Comparison of ENCODE assay signal across 13 cellular contexts in the genomic region with DNA sequence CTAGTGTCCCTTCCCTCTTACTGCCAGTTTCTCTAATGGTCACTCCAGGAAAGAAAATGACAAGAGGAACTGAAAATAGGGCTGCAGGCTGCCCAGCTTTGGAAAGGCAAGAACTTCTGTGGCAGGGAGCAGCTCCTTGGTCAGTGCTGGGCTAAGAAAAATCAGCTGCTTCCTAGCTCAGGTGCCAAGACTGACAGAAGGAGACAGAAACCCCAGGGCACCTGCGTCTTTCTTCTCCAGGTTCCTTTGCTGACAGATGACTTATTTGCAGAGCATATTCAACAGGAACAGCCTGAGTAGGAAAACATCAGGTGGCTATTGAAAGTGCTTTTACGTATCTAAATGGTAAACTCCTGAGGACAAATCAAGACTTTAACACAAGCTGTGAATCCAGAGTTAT. TPM values are rescaled to one million over a fixed set of nuclear protein-coding genes. Genes with fewer than 3 reads are reported as not detected.
DNase-seq lines count a peak whose midpoint lies in the region; ATAC-seq and TF ChIP-seq lines count a peak whose summit lies in the region.
"Had no signal": no experiment of that assay in that cellular context is flagged by ENCODE, and none has a peak within 500 bp of the region (broad histone marks: within the 10 kb centered on the region; RNA-seq: fewer than 3 reads in every experiment).

No MANE protein-coding gene starts in this region.

- H3K79me2 ChIP-seq in H9 (ENCODE audit: insufficient read depth, low read length), result peaks cover 2% of the 10 kb centered on the region; the same call in 1 of the 2 replicates

- CTCF ChIA-PET in MCF 10A (lab: Yijun Ruan, JAX) (interaction anchor here (1.0 to 1.7 kb wide), 4 partner anchors 21 to 25 kb away, joined by 4 to 5 read pairs (median 4); a partner anchor contains a TSS), A673 (lab: Charles Lee) (no interaction called here)
- CTCF ChIA-PET in naive thymus-derived CD4-positive, alpha-beta T cell (lab: Charles Lee), result interaction anchor here (1.2 kb wide), 1 partner anchor 26 kb away, joined by 4 read pairs; a partner anchor contains a TSS

- no peak overlapping the region for H2BK120ac ChIP-seq in H9 (ENCODE audit: low read depth, low read length, poor library complexity, severe bottlenecking)

- no peak overlapping the region for H2BK20ac ChIP-seq in H9 (ENCODE audit: low read depth, low read length, poor library complexity, severe bottlenecking)

- no peak overlapping the region for H2BK12ac ChIP-seq in H9 (ENCODE audit: insufficient read length, low read depth, low read length)

- peak overlapping the region; percentile 17 for H3K27ac ChIP-seq in H9 (ENCODE audit: insufficient read length, low read depth, low read length)
- peak overlapping the region; percentile 47 for H3K27ac ChIP-seq in naive thymus-derived CD4-positive, alpha-beta T cell (ENCODE audit: low read depth, low read length)
- no peak overlapping the region for H3K27ac ChIP-seq in A673 (ENCODE audit: low read depth, low read length, poor library complexity, severe bottlenecking)

- no peak overlapping the region for H3K23ac ChIP-seq in H9 (ENCODE audit: insufficient read length, low read depth, low read length)

- DNase-seq in CD14-positive monocyte (ENCODE audit: low spot score) (no peak), H9 (no peak), MCF 10A (ENCODE audit: unreplicated experiment) (no peak), NCI-H2107 treated with DMSO at 0.1 percent for 48 hours (lab: John Stamatoyannopoulos, UW; ENCODE audit: unreplicated experiment) (no peak), A673 (ENCODE audit: low spot score) (no peak)
- no peak for DNase-seq in naive thymus-derived CD4-positive, alpha-beta T cell
- DNase-seq in activated CD4-positive, CD25-positive, alpha-beta regulatory T cell (lab: John Stamatoyannopoulos, UW), result no peak
- DNase-seq: effector CD4-positive, alpha-beta T cell; GF-D8; NCI-H2081 treated with DMSO at 0.1 percent for 48 hours had no signal

- H3K9me3 Mint-ChIP-seq in CD14-positive monocyte (peaks cover 0 to 2% (median 0%) of the 10 kb centered on the region in 7 donors), H9 (no peaks in the 10 kb centered on the region), MCF 10A (ENCODE audit: unreplicated experiment) (no peaks in the 10 kb centered on the region)
- peaks cover 0 to 5% (median 0%) of the 10 kb centered on the region in 11 donors for H3K9me3 Mint-ChIP-seq in naive thymus-derived CD4-positive, alpha-beta T cell

- TF ChIP-seq CTCF in CD14-positive monocyte (IDR thresholded peaks at IDR 0.05), result no peak
- no peak for TF ChIP-seq CTCF in H9 (conservative IDR thresholded peaks at IDR 0.05)
- no peak for TF ChIP-seq CTCF in MCF 10A (IDR thresholded peaks at IDR 0.05; ENCODE audit: unreplicated experiment)
- TF ChIP-seq CTCF in A673 (conservative IDR thresholded peaks at IDR 0.05; ENCODE audit: low read depth, low read length), result no peak

- no peak overlapping the region for H2BK15ac ChIP-seq in H9 (ENCODE audit: low read depth, low read length)

- no peaks in the 10 kb centered on the region for H3K79me1 ChIP-seq in H9 (ENCODE audit: insufficient read depth, low read depth, low read length, poor library complexity, severe bottlenecking)

- H3K4me1 ChIP-seq in H9 (ENCODE audit: insufficient read depth, low read length) (peaks cover 9% of the 10 kb centered on the region; the same call in 1 of the 2 replicates), A673 (ENCODE audit: insufficient read depth, low read length, poor library complexity, severe bottlenecking) (peaks cover 9% of the 10 kb centered on the region)
- H3K4me1 ChIP-seq in naive thymus-derived CD4-positive, alpha-beta T cell (ENCODE audit: control insufficient read depth in 2 of 2, insufficient read depth in 2 of 2, low read length in 2 of 2), result peaks cover 27 to 83% of the 10 kb centered on the region in 2 donors

- POLR2A ChIA-PET in MCF 10A (lab: Yijun Ruan, JAX), result interaction anchor here (0.5 to 1.5 kb wide), 2 partner anchors 9 to 20 kb away, joined by 3 read pairs; no protein-coding TSS in a partner anchor
- POLR2A ChIA-PET in naive thymus-derived CD4-positive, alpha-beta T cell (lab: Charles Lee), result interaction anchor here (0.7 to 1.4 kb wide), 6 partner anchors 8 to 394 kb away, joined by 3 to 5 read pairs (median 4); a partner anchor contains a TSS
- POLR2A ChIA-PET in A673 (lab: Charles Lee; ENCODE audit: low non-redundant PET), result no interaction called here

- no peak overlapping the region for H2AFZ ChIP-seq in H9 (ENCODE audit: low read length)

- H4K5ac ChIP-seq in H9 (ENCODE audit: insufficient read length, low read depth, low read length), result no peak overlapping the region

- H3T11ph ChIP-seq in H9 (ENCODE audit: low read length), result no peak overlapping the region

- H4K20me1 ChIP-seq in H9 (ENCODE audit: control insufficient read depth, insufficient read depth, insufficient read length), result no peaks in the 10 kb centered on the region

- H3K27me3 ChIP-seq in H9 (ENCODE audit: insufficient read depth, low read length), result no peaks in the 10 kb centered on the region
- no peaks in the 10 kb centered on the region for H3K27me3 ChIP-seq in naive thymus-derived CD4-positive, alpha-beta T cell (ENCODE audit: control insufficient read depth in 2 of 2, insufficient read depth in 2 of 2, low read length in 2 of 2)
- no peaks in the 10 kb centered on the region for H3K27me3 ChIP-seq in A673 (replicated peaks; ENCODE audit: insufficient read depth, low read depth, low read length, poor library complexity)

- BruUV-seq in MCF 10A (replicated peaks; lab: Mats Ljungman, UMichigan) (no TSS peak), A673 (replicated peaks; lab: Mats Ljungman, UMichigan) (no TSS peak)

- peaks cover 0 to 3% (median 0%) of the 10 kb centered on the region in 3 experiments for H3K36me3 ChIP-seq in naive thymus-derived CD4-positive, alpha-beta T cell (ENCODE audit: control insufficient read depth in 2 of 3, insufficient read depth in 3 of 3, low read length in 3 of 3)
- H3K36me3 ChIP-seq in A673 (ENCODE audit: insufficient read depth, low read length, poor library complexity, severe bottlenecking), result no peaks in the 10 kb centered on the region

- H2BK5ac ChIP-seq in H9 (ENCODE audit: insufficient read length, low read length), result no peak overlapping the region

- H4K8ac ChIP-seq in H9 (replicated peaks; ENCODE audit: insufficient read length, low read depth, low read length), result no peak overlapping the region

- no CpG with 5 or more reads among the region's 2 CpGs for WGBS in H9 (ENCODE audit: extremely low coverage, insufficient read length, low lambda C conversion rate)

- peaks cover 0 to 1% (median 0%) of the 10 kb centered on the region in 3 donors for H3K27me3 Mint-ChIP-seq in CD14-positive monocyte (ENCODE audit: low read depth in 3 of 3)
- H3K27me3 Mint-ChIP-seq in H9 (ENCODE audit: low read depth), result no peaks in the 10 kb centered on the region
- no peaks in the 10 kb centered on the region for H3K27me3 Mint-ChIP-seq in MCF 10A (ENCODE audit: insufficient read depth, unreplicated experiment)
- H3K27me3 Mint-ChIP-seq in naive thymus-derived CD4-positive, alpha-beta T cell, result no peaks in the 10 kb centered on the region

- H3K56ac ChIP-seq in H9 (ENCODE audit: insufficient read length, low read depth, low read length), result no peak overlapping the region

- H4K91ac ChIP-seq in H9 (ENCODE audit: insufficient read length, low read depth, low read length), result no peak overlapping the region

- H3K23me2 ChIP-seq in H9 (ENCODE audit: insufficient read length, low read depth, low read length, poor library complexity, severe bottlenecking), result no peaks in the 10 kb centered on the region

- H3K14ac ChIP-seq in H9 (ENCODE audit: insufficient read depth, low read length), result no peak overlapping the region

- H3K4ac ChIP-seq in H9 (ENCODE audit: low read depth, low read length), result no peak overlapping the region

- peaks cover 38% of the 10 kb centered on the region for H3K4me1 Mint-ChIP-seq in CD14-positive monocyte
- peaks cover 35 to 50% of the 10 kb centered on the region in 2 experiments for H3K4me1 Mint-ChIP-seq in H9
- H3K4me1 Mint-ChIP-seq in MCF 10A (ENCODE audit: insufficient read depth, unreplicated experiment), result peaks cover 27% of the 10 kb centered on the region
- H3K4me1 Mint-ChIP-seq in naive thymus-derived CD4-positive, alpha-beta T cell, result peaks cover 58 to 100% (median 99%) of the 10 kb centered on the region in 7 donors

- intact Hi-C loops in CD14-positive monocyte (cut with micrococcal nuclease), result no loop called here
- intact Hi-C loops in MCF 10A (cut with micrococcal nuclease), result no loop called here
- intact Hi-C loops in naive thymus-derived CD4-positive, alpha-beta T cell (cut with micrococcal nuclease), result no loop called here
- intact Hi-C loops in A673 (cut with micrococcal nuclease; ENCODE audit: unreplicated experiment), result no loop called here

- no peaks in the 10 kb centered on the region for H3K9me3 ChIP-seq in H9 (ENCODE audit: control insufficient read depth, low read depth, low read length)
- no peaks in the 10 kb centered on the region for H3K9me3 ChIP-seq in naive thymus-derived CD4-positive, alpha-beta T cell (ENCODE audit: control insufficient read depth in 2 of 3, low read length in 3 of 3)
- no peaks in the 10 kb centered on the region for H3K9me3 ChIP-seq in A673 (ENCODE audit: low read depth, low read length, poor library complexity, severe bottlenecking)

- H3K9ac ChIP-seq in H9 (ENCODE audit: extremely low read depth, insufficient read length, low read length), result no peak overlapping the region

- peak overlapping the region in 4 of 7 donors; percentile 20 to 71 (median 60) for H3K27ac Mint-ChIP-seq in CD14-positive monocyte
- no peak overlapping the region for H3K27ac Mint-ChIP-seq in H9
- peak overlapping the region; percentile 27 for H3K27ac Mint-ChIP-seq in MCF 10A (ENCODE audit: low read depth, unreplicated experiment)
- H3K27ac Mint-ChIP-seq in naive thymus-derived CD4-positive, alpha-beta T cell, result peak overlapping the region in 8 of 9 donors; percentile 73 to 95 (median 83)

- H3K36me3 Mint-ChIP-seq in CD14-positive monocyte (peaks cover 18 to 25% of the 10 kb centered on the region in 2 donors), H9 (ENCODE audit: insufficient read depth in 1 of 3, low read depth in 3 of 3) (no peaks in the 10 kb centered on the region; a peak in 1 of 7 replicates), MCF 10A (ENCODE audit: insufficient read depth, unreplicated experiment) (no peaks in the 10 kb centered on the region)
- peaks cover 22 to 69% (median 42%) of the 10 kb centered on the region in 5 donors for H3K36me3 Mint-ChIP-seq in naive thymus-derived CD4-positive, alpha-beta T cell

- H3K18ac ChIP-seq in H9 (ENCODE audit: insufficient read length, low read depth, low read length), result no peak overlapping the region

- H3K4me2 ChIP-seq in H9 (ENCODE audit: insufficient read depth, insufficient read length, low read length), result no peak overlapping the region

- no peak overlapping the region for H2AK5ac ChIP-seq in H9 (ENCODE audit: insufficient read length, low read length)

- no peak overlapping the region for H3K4me3 Mint-ChIP-seq in CD14-positive monocyte
- no peak overlapping the region for H3K4me3 Mint-ChIP-seq in H9
- no peak overlapping the region for H3K4me3 Mint-ChIP-seq in MCF 10A (ENCODE audit: unreplicated experiment)
- peak overlapping the region in 4 of 10 donors; percentile 6 to 57 (median 10) for H3K4me3 Mint-ChIP-seq in naive thymus-derived CD4-positive, alpha-beta T cell
- H3K4me3 Mint-ChIP-seq: T-helper 2 cell treated with Interferon-gamma antibody and Interleukin-4, amounts not matched to agents 5 μg/mL and 100 μg/mL, for 36 hours had no signal

- peak; percentile 31 for ATAC-seq in naive thymus-derived CD4-positive, alpha-beta T cell
- no peak for ATAC-seq in HG02798 (IDR thresholded peaks at IDR 0.05; ENCODE audit: poor library complexity, unreplicated experiment)
- ATAC-seq: left lobe of liver had no signal

- no peak overlapping the region for H3K4me3 ChIP-seq in naive thymus-derived CD4-positive, alpha-beta T cell (ENCODE audit: low read length)
- H3K4me3 ChIP-seq in A673 (ENCODE audit: low read depth, low read length, poor library complexity, severe bottlenecking), result no peak overlapping the region

RNA-seq across cellular contexts. Expression of a gene that starts 25.4 kb away (rescaled TPM):
- polyA plus RNA-seq in CD14-positive monocyte, result 1 to 10 TPM in 1 of 2 donors, under 1 TPM in 1; 0.57 to 1.2 TPM
- 2.7 TPM in 2 replicates for total RNA-seq in H9 (2021)
- total RNA-seq in MCF 10A (2022), result 5.3 and 8.6 TPM in 2 replicates
- 10 to 100 TPM; 15.6 to 81.3 (median 68.2) TPM for total RNA-seq in naive thymus-derived CD4-positive, alpha-beta T cell
- polyA plus RNA-seq in naive thymus-derived CD4-positive, alpha-beta T cell, result 10 to 100 TPM; 12.6 to 38.6 TPM
- total RNA-seq in A673 (2021), result 6.4 and 7.9 TPM in 2 replicates

Comparison
In these comparisons a context has a peak if more than half of its experiments do, and no peak if none do; other contexts are left out.
1. H3K27ac Mint-ChIP-seq: peak in CD14-positive monocyte (4 of 7), MCF 10A (single experiment) and naive thymus-derived CD4-positive, alpha-beta T cell (8 of 9); none in H9 (0 of 3).